In genomic region chr6:109690740-109691687, GRCh38 we compare ENCODE assay signal across 1 cellular context.
TF ChIP-seq lines count a peak whose summit lies in the region.

Gene AK9 (minus strand): TSS chr6:109691202. CDS start chr6:109675745, 15,457 bp downstream.
Gene FIG4 (plus strand): TSS chr6:109691296. CDS start chr6:109691436, 140 bp downstream.

TF ChIP-seq in K562, 482 proteins besides CTCF, POLR2A, EP300 and RAD21 (continued from another document and continues in another):
- TF ChIP-seq ZBTB2 (IDR thresholded peaks at IDR 0.05), result peak; percentile 85
- no peak for TF ChIP-seq IRF9 (tag; IDR thresholded peaks at IDR 0.05)
- TF ChIP-seq NR1H2 (CRISPR knock-in tag; IDR thresholded peaks at IDR 0.05), result no peak
- TF ChIP-seq BCLAF1 (IDR thresholded peaks at IDR 0.05; ENCODE audit: borderline replicate concordance in 1 of 2, control insufficient read depth in 1 of 2, low read depth in 2 of 2, low read length in 1 of 2), result no peak
- TF ChIP-seq CTCFL (IDR thresholded peaks at IDR 0.05; ENCODE audit: borderline replicate concordance, insufficient read depth, low read depth, low read length, poor library complexity, severe bottlenecking), result no peak
- TF ChIP-seq ZNF354B (CRISPR knock-in tag; IDR thresholded peaks at IDR 0.05), result no peak
- peak; percentile 93 to 95 for TF ChIP-seq NRF1 (conservative IDR thresholded peaks at IDR 0.05 in 1 of 2, IDR thresholded peaks at IDR 0.05 in 1 of 2)
- TF ChIP-seq CEBPZ (IDR thresholded peaks at IDR 0.05; ENCODE audit: borderline replicate concordance, low read depth, low read length), result no peak
- no peak for TF ChIP-seq NCOR1 (IDR thresholded peaks at IDR 0.05)
- no peak for TF ChIP-seq ZC3H4 (CRISPR knock-in tag; IDR thresholded peaks at IDR 0.05; ENCODE audit: borderline replicate concordance)
- no peak for TF ChIP-seq MCM3 (IDR thresholded peaks at IDR 0.05)
- peak; percentile 91 for TF ChIP-seq SNIP1 (IDR thresholded peaks at IDR 0.05; ENCODE audit: low read depth)
- no peak for TF ChIP-seq REST (CRISPR knock-in tag; IDR thresholded peaks at IDR 0.05; ENCODE audit: low read depth)
- no peak for TF ChIP-seq TCF7L2 (IDR thresholded peaks at IDR 0.05; ENCODE audit: low read depth, low read length)
- no peak for TF ChIP-seq MEF2A (IDR thresholded peaks at IDR 0.05; ENCODE audit: control insufficient read depth, low read depth, low read length)
- TF ChIP-seq ZNF253 (CRISPR knock-in tag; conservative IDR thresholded peaks at IDR 0.05), result no peak
- no peak for TF ChIP-seq HNRNPK (IDR thresholded peaks at IDR 0.05; ENCODE audit: low read depth, low read length, poor library complexity, severe bottlenecking)
- no peak for TF ChIP-seq ZNF707 (CRISPR knock-in tag; conservative IDR thresholded peaks at IDR 0.05)
- 0 out of 2 replicates have a peak, but pooled peaks have one; percentile 41 for TF ChIP-seq NFATC3 (IDR thresholded peaks at IDR 0.05)
- no peak for TF ChIP-seq USF2 (CRISPR knock-in tag; IDR thresholded peaks at IDR 0.05)
- no peak for TF ChIP-seq ZBTB34 (CRISPR knock-in tag; IDR thresholded peaks at IDR 0.05)
- TF ChIP-seq HCFC1 (IDR thresholded peaks at IDR 0.05; ENCODE audit: low read depth, low read length), result peak; percentile 91
- no peak for TF ChIP-seq ATF3 (IDR thresholded peaks at IDR 0.05)
- peak; percentile 63; the same call in 1 of the 2 replicates for TF ChIP-seq ATF3 (CRISPR knock-in tag; conservative IDR thresholded peaks at IDR 0.05)
- TF ChIP-seq TCF7 (IDR thresholded peaks at IDR 0.05; ENCODE audit: borderline replicate concordance), result no peak
